ENCODE assay signal across 8 cellular contexts in genomic region chr11:4610258-4610935, GRCh38. TPM values are rescaled to one million over a fixed set of nuclear protein-coding genes. Genes with fewer than 3 reads are reported as not detected.
A peak's percentile ranks its signal among the peaks of the same experiment; 100 is the strongest.
DNase-seq lines count a peak whose midpoint lies in the region; TF ChIP-seq lines count a peak whose summit lies in the region.
"Had no signal": no experiment of that assay in that cellular context is flagged by ENCODE, and none has a peak within 500 bp of the region (broad histone marks: within the 10 kb centered on the region; RNA-seq: fewer than 3 reads in every experiment).

No MANE protein-coding gene starts in this region.

- H3K27me3 ChIP-seq in breast epithelium (no peaks in the 10 kb centered on the region), mammary epithelial cell (ENCODE audit: insufficient read depth, low read length) (no peaks in the 10 kb centered on the region)

- H3K27ac ChIP-seq in breast epithelium = no peak overlapping the region
- H3K27ac ChIP-seq in mammary epithelial cell (ENCODE audit: insufficient read depth, low read depth, low read length) = no peak overlapping the region

- H3K36me3 ChIP-seq in breast epithelium (no peaks in the 10 kb centered on the region), mammary epithelial cell (ENCODE audit: insufficient read depth, low read length) (no peaks in the 10 kb centered on the region)

- H4K20me1 ChIP-seq in mammary epithelial cell (ENCODE audit: insufficient read depth, low read length) = no peaks in the 10 kb centered on the region

- BruUV-seq in MCF 10A (replicated peaks; lab: Mats Ljungman, UMichigan) (no TSS peak), mammary epithelial cell (replicated peaks; lab: Mats Ljungman, UMichigan) (no TSS peak)

- WGBS in mammary epithelial cell (ENCODE audit: low coverage, missing lambda C conversion rate) = 32% methylated on average over 3 of the region's 3 CpGs

- no peak overlapping the region for H3K27ac Mint-ChIP-seq in MCF 10A (ENCODE audit: low read depth, unreplicated experiment)
- H3K27ac Mint-ChIP-seq in stimulated activated naive CD8-positive, alpha-beta T cell treated with anti-CD3 and anti-CD28 coated beads, Interleukin-15, Interleukin-2, amounts not matched to agents 100 ng/mL and 50 ng/mL, for 24 hours = peak overlapping the region; percentile 87

- TF ChIP-seq POLR2A in breast epithelium (IDR thresholded peaks at IDR 0.05) = no peak

- H3K9ac ChIP-seq in mammary epithelial cell (ENCODE audit: insufficient read depth, low read length) = no peak overlapping the region

- no peaks in the 10 kb centered on the region for H3K9me3 Mint-ChIP-seq in MCF 10A (ENCODE audit: unreplicated experiment)
- peaks cover 4% of the 10 kb centered on the region for H3K9me3 Mint-ChIP-seq in stimulated activated naive CD8-positive, alpha-beta T cell treated with anti-CD3 and anti-CD28 coated beads, Interleukin-15, Interleukin-2, amounts not matched to agents 100 ng/mL and 50 ng/mL, for 24 hours

- H3K4me1 Mint-ChIP-seq in MCF 10A (ENCODE audit: insufficient read depth, unreplicated experiment) = peaks cover 25% of the 10 kb centered on the region
- peaks cover 47% of the 10 kb centered on the region for H3K4me1 Mint-ChIP-seq in stimulated activated naive CD8-positive, alpha-beta T cell treated with anti-CD3 and anti-CD28 coated beads, Interleukin-15, Interleukin-2, amounts not matched to agents 100 ng/mL and 50 ng/mL, for 24 hours (ENCODE audit: low read depth)

- DNase-seq in MCF 10A (ENCODE audit: unreplicated experiment) (no peak), breast epithelium (ENCODE audit: low spot score in 2 of 2) (no peak), mammary epithelial cell (no peak), LoVo (ENCODE audit: low spot score) (no peak)
- DNase-seq in activated effector memory CD4-positive, alpha-beta T cell treated with anti-CD3 and anti-CD28 coated beads, Interleukin-2, amount 50 U/mL, for 16 hours = no peak
- DNase-seq: Calu3 had no signal

- intact Hi-C loops in MCF 10A (cut with micrococcal nuclease) = no loop called here
- intact Hi-C loops in breast epithelium (cut with DNase I; ENCODE audit: low total_unique reads) = no loop called here
- intact Hi-C loops in mammary epithelial cell (cut with micrococcal nuclease) = no loop called here

- H3K4me1 ChIP-seq in breast epithelium (no peaks in the 10 kb centered on the region), mammary epithelial cell (ENCODE audit: insufficient read depth, low read length) (peaks cover 11% of the 10 kb centered on the region)

- POLR2A ChIA-PET in MCF 10A (lab: Yijun Ruan, JAX) = no interaction called here

- H3K4me2 ChIP-seq in mammary epithelial cell (ENCODE audit: insufficient read depth, low read depth, low read length) = peak overlapping the region; percentile 50

- peak overlapping the region; percentile 44 for H3K4me3 Mint-ChIP-seq in MCF 10A (ENCODE audit: unreplicated experiment)
- peak overlapping the region; percentile 72 for H3K4me3 Mint-ChIP-seq in stimulated activated naive CD8-positive, alpha-beta T cell treated with anti-CD3 and anti-CD28 coated beads, Interleukin-15, Interleukin-2, amounts not matched to agents 100 ng/mL and 50 ng/mL, for 24 hours

- in situ Hi-C loops in mammary epithelial cell (cut with MboI; ENCODE audit: low sequenced_read_pairs in 2 of 2) = no loop called here

- peak overlapping the region in 1 of 3 donors; percentile 23 for H3K4me3 ChIP-seq in breast epithelium
- H3K4me3 ChIP-seq in mammary epithelial cell (replicated peaks in 1 of 3; ENCODE audit: insufficient read depth in 1 of 3, low read depth in 2 of 3, low read length in 3 of 3) = no peak overlapping the region

- peak overlapping the region; percentile 88 for H2AFZ ChIP-seq in mammary epithelial cell (ENCODE audit: low read depth, low read length)

- peaks cover 17% of the 10 kb centered on the region for H3K27me3 Mint-ChIP-seq in MCF 10A (ENCODE audit: insufficient read depth, unreplicated experiment)
- H3K27me3 Mint-ChIP-seq in stimulated activated naive CD8-positive, alpha-beta T cell treated with anti-CD3 and anti-CD28 coated beads, Interleukin-15, Interleukin-2, amounts not matched to agents 100 ng/mL and 50 ng/mL, for 24 hours = peaks cover 3% of the 10 kb centered on the region

- peaks cover 5% of the 10 kb centered on the region for H3K36me3 Mint-ChIP-seq in MCF 10A (ENCODE audit: insufficient read depth, unreplicated experiment)
- no peaks in the 10 kb centered on the region for H3K36me3 Mint-ChIP-seq in stimulated activated naive CD8-positive, alpha-beta T cell treated with anti-CD3 and anti-CD28 coated beads, Interleukin-15, Interleukin-2, amounts not matched to agents 100 ng/mL and 50 ng/mL, for 24 hours (ENCODE audit: low read depth)

- H3K9me3 ChIP-seq in breast epithelium (no peaks in the 10 kb centered on the region), mammary epithelial cell (replicated peaks; ENCODE audit: insufficient read depth, low read length) (no peaks in the 10 kb centered on the region)

- peaks cover 12% of the 10 kb centered on the region for H3K79me2 ChIP-seq in mammary epithelial cell (ENCODE audit: insufficient read depth, low read length)

- CTCF ChIA-PET in MCF 10A (lab: Yijun Ruan, JAX) (interaction anchor here (0.9 kb wide), 1 partner anchor 424 kb away, joined by 4 read pairs; no protein-coding TSS in a partner anchor), mammary epithelial cell (lab: Charles Lee; ENCODE audit: low non-redundant PET) (no interaction called here)

- dilution Hi-C loops in mammary epithelial cell (cut with HindIII; ENCODE audit: low sequenced_read_pairs) = no loop called here

- no peak for TF ChIP-seq CTCF in MCF 10A (IDR thresholded peaks at IDR 0.05; ENCODE audit: unreplicated experiment)
- TF ChIP-seq CTCF in breast epithelium (IDR thresholded peaks at IDR 0.05) = no peak
- TF ChIP-seq CTCF in mammary epithelial cell (conservative IDR thresholded peaks at IDR 0.05 in 1 of 2, IDR thresholded peaks at IDR 0.05 in 1 of 2; ENCODE audit: extremely low read depth in 1 of 2, insufficient read depth in 1 of 2, low read depth in 1 of 2, low read length in 2 of 2) = no peak

RNA-seq across cellular contexts. Expression of gene TRIM68, which starts 2.4 kb away (rescaled TPM):
- total RNA-seq in MCF 10A (2022) (7.9 and 9.0 TPM in 2 replicates), breast epithelium (10 to 100 TPM; 12.6 to 30.0 (median 19.3) TPM), mammary epithelial cell (10 to 100 TPM in 1 of 2 donors, 1 to 10 TPM in 1; 9.6 to 13.7 TPM)
- 5.1 TPM for polyA plus RNA-seq in mammary epithelial cell
- 12.7 TPM for polyA minus RNA-seq in mammary epithelial cell

RNA-seq across cellular contexts. Expression of gene OR52I1, which starts 16.6 kb away (rescaled TPM):
- total RNA-seq in MCF 10A (2022) = not detected in 2 replicates
- total RNA-seq in breast epithelium = not detected
- total RNA-seq in mammary epithelial cell = not detected
- polyA plus RNA-seq in mammary epithelial cell = not detected
- polyA minus RNA-seq in mammary epithelial cell = not detected
- total RNA-seq: Calu3, omental fat pad had no signal

RNA-seq across cellular contexts. Expression of gene OR51D1, which starts 26.9 kb away (rescaled TPM):
- total RNA-seq in MCF 10A (2022) (not detected in 2 replicates), breast epithelium (not detected), mammary epithelial cell (not detected)
- not detected for polyA plus RNA-seq in mammary epithelial cell
- polyA minus RNA-seq in mammary epithelial cell = not detected
- total RNA-seq: Calu3, omental fat pad had no signal

RNA-seq across cellular contexts. Expression of gene OR52I2, which starts 28.9 kb away (rescaled TPM):
- total RNA-seq in MCF 10A (2022) (not detected in 2 replicates), breast epithelium (not detected), mammary epithelial cell (not detected)
- not detected for polyA plus RNA-seq in mammary epithelial cell
- polyA minus RNA-seq in mammary epithelial cell = not detected
- total RNA-seq: Calu3, omental fat pad had no signal

RNA-seq across cellular contexts. Expression of gene OR51E1, which starts 33.4 kb away (rescaled TPM):
- not detected in 2 replicates for total RNA-seq in MCF 10A (2022)
- total RNA-seq in breast epithelium = under 1 TPM; 0.29 to 0.33 (median 0.32) TPM
- not detected for total RNA-seq in mammary epithelial cell
- not detected for polyA plus RNA-seq in mammary epithelial cell
- polyA minus RNA-seq in mammary epithelial cell = not detected
- total RNA-seq: Calu3 had no signal
